In the genomic region with DNA sequence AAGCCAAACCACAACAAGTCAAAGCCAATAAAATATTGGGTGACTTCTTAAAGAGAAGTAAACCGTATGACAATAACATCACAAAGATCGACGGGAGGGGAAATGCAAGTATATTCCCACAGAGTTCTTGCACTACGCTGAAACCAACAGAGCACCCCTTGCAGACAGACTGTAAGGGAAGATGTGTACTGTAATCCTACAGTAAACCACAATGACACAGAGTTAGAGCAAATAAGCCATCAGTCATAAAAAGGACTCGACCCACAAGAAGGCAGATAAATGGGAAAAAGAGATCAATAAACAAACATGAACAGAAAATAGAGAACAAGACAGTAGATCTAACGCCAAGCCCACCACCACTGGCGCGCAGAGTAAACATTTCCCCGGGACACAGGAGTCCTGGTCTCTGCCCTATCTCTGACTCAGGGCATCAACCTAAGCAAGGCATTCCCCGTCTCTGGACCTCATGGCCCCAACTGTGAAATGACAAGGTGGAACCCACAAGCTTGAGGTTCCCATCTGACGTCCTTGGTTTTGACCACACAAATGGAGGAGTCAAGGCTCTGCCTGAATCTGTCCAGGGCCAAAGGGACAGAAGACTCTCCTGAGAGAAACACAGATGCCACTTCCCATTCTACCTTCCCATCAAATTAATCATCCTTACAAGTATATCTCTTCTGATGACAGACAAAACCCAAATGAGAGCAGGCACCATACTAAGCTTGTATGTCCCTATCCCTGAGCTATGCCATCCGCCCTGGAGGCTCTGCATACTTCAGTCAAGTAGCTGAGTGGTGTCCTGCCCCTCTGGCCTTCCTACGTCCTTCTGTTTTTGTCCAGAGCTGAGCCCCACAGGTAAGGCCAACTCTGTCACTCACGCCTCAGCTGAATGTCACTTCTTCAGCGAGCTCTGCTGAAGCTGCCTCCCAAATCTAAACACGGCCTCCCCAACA, we compare ENCODE assay signal across 27 cellular contexts. TPM values are rescaled to one million over a fixed set of nuclear protein-coding genes. Genes with fewer than 3 reads are reported as not detected.
DNase-seq lines count a peak whose midpoint lies in the region; ATAC-seq and TF ChIP-seq lines count a peak whose summit lies in the region.
"Had no signal": no experiment of that assay in that cellular context is flagged by ENCODE, and none has a peak within 500 bp of the region (broad histone marks: within the 10 kb centered on the region; RNA-seq: fewer than 3 reads in every experiment).

No MANE protein-coding gene starts in this region.

- no peak for TF ChIP-seq POLR2A in prostate gland (IDR thresholded peaks at IDR 0.05)

- H3K27me3 Mint-ChIP-seq in activated T-cell treated with anti-CD3 and anti-CD28 coated beads, Interleukin-2, amount 50 U/mL, for 24 hours, result no peaks in the 10 kb centered on the region
- no peaks in the 10 kb centered on the region for H3K27me3 Mint-ChIP-seq in activated T-cell treated with anti-CD3 and anti-CD28 coated beads, Interleukin-2, amount 50 U/mL, for 4 hours (ENCODE audit: low read depth)
- no peaks in the 10 kb centered on the region for H3K27me3 Mint-ChIP-seq in endodermal cell (ENCODE audit: insufficient read depth)
- no peaks in the 10 kb centered on the region for H3K27me3 Mint-ChIP-seq in natural killer cell treated with Interleukin-12 subunit alpha and Interleukin-12 subunit beta and Interleukin-15 and Interleukin-18, amount 100 ng/mL, for 72 hours
- H3K27me3 Mint-ChIP-seq: activated CD4-positive, alpha-beta T cell treated with anti-CD3 and anti-CD28 coated beads for 36 hours; activated naive CD4-positive, alpha-beta T cell treated with anti-CD3 and anti-CD28 coated beads, Interleukin-2, amount 10 ng/mL, durations not matched to agents 7 days and 5 days; T-helper 17 cell had no signal

- H3K4me3 Mint-ChIP-seq in activated T-cell treated with anti-CD3 and anti-CD28 coated beads, Interleukin-2, amount 50 U/mL, for 24 hours, result no peak overlapping the region
- H3K4me3 Mint-ChIP-seq in activated T-cell treated with anti-CD3 and anti-CD28 coated beads, Interleukin-2, amount 50 U/mL, for 4 hours, result no peak overlapping the region
- H3K4me3 Mint-ChIP-seq in endodermal cell, result no peak overlapping the region
- no peak overlapping the region for H3K4me3 Mint-ChIP-seq in natural killer cell treated with Interleukin-12 subunit alpha and Interleukin-12 subunit beta and Interleukin-15 and Interleukin-18, amount 100 ng/mL, for 72 hours
- H3K4me3 Mint-ChIP-seq: activated CD4-positive, alpha-beta T cell treated with anti-CD3 and anti-CD28 coated beads for 36 hours; activated naive CD4-positive, alpha-beta T cell treated with anti-CD3 and anti-CD28 coated beads, Interleukin-2, amount 10 ng/mL, durations not matched to agents 7 days and 5 days; H9; T-helper 17 cell had no signal

- no peak overlapping the region for H3K27ac ChIP-seq in endodermal cell (ENCODE audit: low read depth, low read length)
- peak overlapping the region; percentile 14 to 61 for H3K27ac ChIP-seq in prostate gland
- H3K27ac ChIP-seq: esophagus squamous epithelium, SK-N-MC, spleen had no signal

- no peak for DNase-seq in activated T-cell treated with anti-CD3 and anti-CD28 coated beads, Interleukin-2, amount 50 U/mL, for 24 hours
- DNase-seq in activated T-cell treated with anti-CD3 and anti-CD28 coated beads, Interleukin-2, amount 50 U/mL, for 4 hours, result no peak
- DNase-seq in MV-4-11 (lab: John Stamatoyannopoulos, UW), result peak; percentile 61
- DNase-seq in endodermal cell, result no peak
- no peak for DNase-seq in prostate gland (ENCODE audit: low spot score)
- DNase-seq in natural killer cell treated with Interleukin-12 subunit alpha and Interleukin-12 subunit beta and Interleukin-15 and Interleukin-18, amount 100 ng/mL, for 72 hours (ENCODE audit: low spot score), result no peak
- no peak for DNase-seq in NCI-H187 treated with DMSO at 0.1 percent for 48 hours (lab: John Stamatoyannopoulos, UW)
- no peak for DNase-seq in GM13977 (ENCODE audit: low spot score)
- DNase-seq: 8988T; activated CD4-positive, alpha-beta T cell treated with anti-CD3 and anti-CD28 coated beads for 36 hours; activated CD8-positive, alpha-beta memory T cell treated with anti-CD3 and anti-CD28 coated beads for 24 hours; activated naive CD4-positive, alpha-beta T cell treated with anti-CD3 and anti-CD28 coated beads, Interleukin-2, amount 10 ng/mL, durations not matched to agents 7 days and 5 days; activated T-cell treated with anti-CD3 and anti-CD28 coated beads, Interleukin-2, amount 50 U/mL, for 48 hours; anterior cingulate cortex; central memory CD4-positive, alpha-beta T cell; esophagus squamous epithelium; foreskin melanocyte; H9; mammary epithelial cell; NCI-H2081; NCI-H345; NCI-H748 treated with DMSO at 0.1 percent for 48 hours; nucleus accumbens; T-helper 17 cell had no signal

- TF ChIP-seq CTCF in endodermal cell (conservative IDR thresholded peaks at IDR 0.05) (no peak), prostate gland (IDR thresholded peaks at IDR 0.05) (no peak), GM13977 (IDR thresholded peaks at IDR 0.05; ENCODE audit: extremely low read depth, insufficient read depth, missing control alignments) (no peak)

- H3K4me1 ChIP-seq in endodermal cell (ENCODE audit: control insufficient read depth, insufficient read depth, low read length) (no peaks in the 10 kb centered on the region), prostate gland (replicated peaks) (no peaks in the 10 kb centered on the region)
- H3K4me1 ChIP-seq: esophagus squamous epithelium had no signal

- peak overlapping the region; percentile 53 for H3K27ac Mint-ChIP-seq in activated T-cell treated with anti-CD3 and anti-CD28 coated beads, Interleukin-2, amount 50 U/mL, for 24 hours
- peak overlapping the region; percentile 11 for H3K27ac Mint-ChIP-seq in endodermal cell
- peak overlapping the region in 1 of 2 donors; percentile 38 for H3K27ac Mint-ChIP-seq in natural killer cell treated with Interleukin-12 subunit alpha and Interleukin-12 subunit beta and Interleukin-15 and Interleukin-18, amount 100 ng/mL, for 72 hours
- H3K27ac Mint-ChIP-seq: activated CD4-positive, alpha-beta T cell treated with anti-CD3 and anti-CD28 coated beads for 36 hours; activated naive CD4-positive, alpha-beta T cell treated with anti-CD3 and anti-CD28 coated beads, Interleukin-2, amount 10 ng/mL, durations not matched to agents 7 days and 5 days; H9; T-helper 17 cell had no signal

- no peaks in the 10 kb centered on the region for H3K9me3 Mint-ChIP-seq in activated T-cell treated with anti-CD3 and anti-CD28 coated beads, Interleukin-2, amount 50 U/mL, for 24 hours
- H3K9me3 Mint-ChIP-seq in activated T-cell treated with anti-CD3 and anti-CD28 coated beads, Interleukin-2, amount 50 U/mL, for 4 hours, result no peaks in the 10 kb centered on the region
- no peaks in the 10 kb centered on the region for H3K9me3 Mint-ChIP-seq in endodermal cell
- no peaks in the 10 kb centered on the region for H3K9me3 Mint-ChIP-seq in natural killer cell treated with Interleukin-12 subunit alpha and Interleukin-12 subunit beta and Interleukin-15 and Interleukin-18, amount 100 ng/mL, for 72 hours
- H3K9me3 Mint-ChIP-seq: activated naive CD4-positive, alpha-beta T cell treated with anti-CD3 and anti-CD28 coated beads, Interleukin-2, amount 10 ng/mL, durations not matched to agents 7 days and 5 days; H9 had no signal

- H3K27me3 ChIP-seq in endodermal cell (ENCODE audit: control insufficient read depth, insufficient read depth, low read length, poor library complexity, severe bottlenecking) (no peaks in the 10 kb centered on the region), prostate gland (replicated peaks; ENCODE audit: insufficient read depth) (no peaks in the 10 kb centered on the region)
- H3K27me3 ChIP-seq: esophagus squamous epithelium, spleen had no signal

- intact Hi-C loops in prostate gland (cut with DNase I), result no loop called here

- in situ Hi-C loops in GM13977 (cut with MboI; ENCODE audit: low pct_unique_long_range_greater_than_20kb, low sequenced_read_pairs, unreplicated experiment), result no loop called here

- H3K36me3 Mint-ChIP-seq in activated T-cell treated with anti-CD3 and anti-CD28 coated beads, Interleukin-2, amount 50 U/mL, for 24 hours (ENCODE audit: low read depth), result peaks cover 93% of the 10 kb centered on the region
- peaks cover 58% of the 10 kb centered on the region for H3K36me3 Mint-ChIP-seq in activated T-cell treated with anti-CD3 and anti-CD28 coated beads, Interleukin-2, amount 50 U/mL, for 4 hours (ENCODE audit: insufficient read depth)
- peaks cover 81% of the 10 kb centered on the region for H3K36me3 Mint-ChIP-seq in endodermal cell (ENCODE audit: low read depth)
- peaks cover 42% of the 10 kb centered on the region for H3K36me3 Mint-ChIP-seq in natural killer cell treated with Interleukin-12 subunit alpha and Interleukin-12 subunit beta and Interleukin-15 and Interleukin-18, amount 100 ng/mL, for 72 hours

- no peaks in the 10 kb centered on the region for H3K9me3 ChIP-seq in endodermal cell (ENCODE audit: control insufficient read depth, low read length)
- H3K9me3 ChIP-seq in prostate gland, result no peaks in the 10 kb centered on the region
- H3K9me3 ChIP-seq: esophagus squamous epithelium, spleen had no signal

- peaks cover 16% of the 10 kb centered on the region for H3K4me1 Mint-ChIP-seq in activated T-cell treated with anti-CD3 and anti-CD28 coated beads, Interleukin-2, amount 50 U/mL, for 24 hours (ENCODE audit: low read depth)
- H3K4me1 Mint-ChIP-seq in activated T-cell treated with anti-CD3 and anti-CD28 coated beads, Interleukin-2, amount 50 U/mL, for 4 hours (ENCODE audit: low read depth), result peaks cover 7% of the 10 kb centered on the region
- no peaks in the 10 kb centered on the region for H3K4me1 Mint-ChIP-seq in endodermal cell
- peaks cover 12 to 19% of the 10 kb centered on the region in 2 donors for H3K4me1 Mint-ChIP-seq in natural killer cell treated with Interleukin-12 subunit alpha and Interleukin-12 subunit beta and Interleukin-15 and Interleukin-18, amount 100 ng/mL, for 72 hours (ENCODE audit: low read depth in 2 of 2)
- H3K4me1 Mint-ChIP-seq: activated naive CD4-positive, alpha-beta T cell treated with anti-CD3 and anti-CD28 coated beads, Interleukin-2, amount 10 ng/mL, durations not matched to agents 7 days and 5 days; CD14-positive monocyte; H9 had no signal

- ATAC-seq in activated T-cell treated with anti-CD3 and anti-CD28 coated beads, Interleukin-2, amount 50 U/mL, for 4 hours, result no peak
- ATAC-seq in natural killer cell treated with Interleukin-12 subunit alpha and Interleukin-12 subunit beta and Interleukin-15 and Interleukin-18, amount 100 ng/mL, for 72 hours, result no peak
- ATAC-seq: activated CD4-positive, alpha-beta T cell treated with anti-CD3 and anti-CD28 coated beads for 36 hours; T-helper 17 cell had no signal

- H3K4me3 ChIP-seq in endodermal cell (ENCODE audit: low read length) (no peak overlapping the region), prostate gland (no peak overlapping the region)
- H3K4me3 ChIP-seq: esophagus squamous epithelium, SK-N-MC, spleen had no signal

- peaks cover 86% of the 10 kb centered on the region for H3K36me3 ChIP-seq in endodermal cell (ENCODE audit: control insufficient read depth, insufficient read depth, low read length)
- H3K36me3 ChIP-seq in prostate gland, result peaks cover 15 to 16% of the 10 kb centered on the region in 2 donors

- H3K9ac ChIP-seq in endodermal cell (ENCODE audit: extremely low read depth, low read length, poor library complexity, severe bottlenecking), result no peak overlapping the region

- WGBS in endodermal cell (ENCODE audit: insufficient coverage in 1 of 2, insufficient read length in 1 of 2), 2 experiments, result 96 to 98% methylated on average over 15 to 16 of the region's 16 CpGs
- 89% methylated on average over 16 of the region's 16 CpGs for WGBS in prostate gland

RNA-seq across cellular contexts. Expression of a gene that starts 15.0 kb away (rescaled TPM):
- total RNA-seq in activated T-cell treated with anti-CD3 and anti-CD28 coated beads, Interleukin-2, amount 50 U/mL, for 4 hours, result 100 to 1,000 TPM; 113 to 117 (median 113) TPM
- total RNA-seq in endodermal cell (10 to 100 TPM; 69.2 to 74.6 TPM), prostate gland (100 to 1,000 TPM in 1 of 2 donors, 10 to 100 TPM in 1; 37.8 to 118 TPM)
- polyA plus RNA-seq in endodermal cell (2013, experiment 1 of 2), result 49.7 TPM
- 37.0 TPM for polyA plus RNA-seq in endodermal cell (2013, experiment 2 of 2)
- 100 to 1,000 TPM; 116 to 204 TPM for total RNA-seq in natural killer cell treated with Interleukin-12 subunit alpha and Interleukin-12 subunit beta and Interleukin-15 and Interleukin-18, amount 100 ng/mL, for 72 hours

RNA-seq across cellular contexts. Expression of a gene that starts 15.3 kb away (rescaled TPM):
- 100 to 1,000 TPM; 169 to 191 (median 186) TPM for total RNA-seq in activated T-cell treated with anti-CD3 and anti-CD28 coated beads, Interleukin-2, amount 50 U/mL, for 4 hours
- 100 to 1,000 TPM; 130 to 153 TPM for total RNA-seq in endodermal cell
- polyA plus RNA-seq in endodermal cell (2013, experiment 1 of 2), result 105 TPM
- polyA plus RNA-seq in endodermal cell (2013, experiment 2 of 2), result 88.3 TPM
- total RNA-seq in prostate gland, result 100 to 1,000 TPM in 1 of 2 donors, 10 to 100 TPM in 1; 63.6 to 182 TPM
- total RNA-seq in natural killer cell treated with Interleukin-12 subunit alpha and Interleukin-12 subunit beta and Interleukin-15 and Interleukin-18, amount 100 ng/mL, for 72 hours, result 100 to 1,000 TPM; 126 to 190 TPM

RNA-seq across cellular contexts. Expression of a gene that starts 39.8 kb away (rescaled TPM):
- total RNA-seq in activated T-cell treated with anti-CD3 and anti-CD28 coated beads, Interleukin-2, amount 50 U/mL, for 4 hours, result 1 to 10 TPM in 1 of 3 donors, under 1 TPM in 2; 0.63 to 1.4 (median 0.81) TPM
- total RNA-seq in endodermal cell (1 to 10 TPM in 1 of 2 donors, under 1 TPM in 1; 0.53 to 1.2 TPM), prostate gland (1 to 10 TPM; 6.7 to 8.4 TPM)
- polyA plus RNA-seq in endodermal cell (2013, experiment 1 of 2), result 2.4 TPM
- 2.6 TPM for polyA plus RNA-seq in endodermal cell (2013, experiment 2 of 2)
- total RNA-seq in natural killer cell treated with Interleukin-12 subunit alpha and Interleukin-12 subunit beta and Interleukin-15 and Interleukin-18, amount 100 ng/mL, for 72 hours, result 1 to 10 TPM in 1 of 2 donors, under 1 TPM in 1; 0.57 to 2.6 TPM
- polyA plus RNA-seq: CD14-positive monocyte had no signal
